Comparison of ENCODE assay signal across 1 cellular context in the genomic region with DNA sequence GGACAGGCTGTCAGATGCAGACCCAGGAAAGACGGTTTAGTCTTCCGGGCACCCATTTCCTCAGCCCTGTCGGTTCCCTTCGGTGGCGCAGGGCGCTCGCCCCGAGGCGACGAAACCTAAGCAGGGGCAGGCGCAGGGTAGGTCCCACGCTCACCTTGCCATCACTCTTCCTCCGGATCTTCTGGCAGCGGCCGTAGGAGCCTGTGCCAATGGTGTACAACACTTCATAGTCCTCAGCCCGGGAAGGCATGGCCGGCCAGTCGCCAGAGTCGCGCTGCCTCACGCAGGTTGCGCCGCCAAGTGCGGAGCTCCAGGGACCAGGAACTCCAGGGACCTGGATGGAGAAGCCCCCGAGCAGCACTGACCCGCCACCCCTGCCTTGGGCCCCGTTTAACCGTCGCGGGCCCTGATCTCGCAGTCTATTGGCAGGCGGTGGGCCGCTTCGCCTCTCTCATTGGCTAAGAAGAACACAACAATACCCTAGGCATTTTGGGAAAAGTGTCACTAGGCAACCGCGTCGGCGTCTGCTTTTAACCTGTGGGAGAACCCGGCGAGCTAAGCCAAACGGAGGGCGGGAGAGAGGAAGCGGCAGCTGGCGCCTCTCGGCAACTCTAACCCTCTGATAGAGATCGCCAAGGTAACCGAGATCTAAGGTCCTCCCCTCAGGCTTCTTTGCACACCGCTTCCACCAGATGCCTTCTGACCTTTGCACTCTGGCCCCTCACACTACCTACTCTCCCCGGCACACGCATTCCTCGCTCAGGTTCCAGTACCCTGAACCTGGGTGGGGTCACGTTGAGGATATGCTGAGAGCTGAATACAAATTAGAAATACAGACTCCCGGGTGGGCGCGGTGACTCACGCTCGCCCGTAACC.
TF ChIP-seq lines count a peak whose summit lies in the region.

TSS of gene NEK2 (minus strand) at position 392 of the 876 bp plus-strand sequence. CDS start at position 250, 142 bp downstream.

TF ChIP-seq in K562, 482 proteins besides CTCF, POLR2A, EP300 and RAD21 (continued from another document and continues in another):
- TF ChIP-seq, protein P1, sequence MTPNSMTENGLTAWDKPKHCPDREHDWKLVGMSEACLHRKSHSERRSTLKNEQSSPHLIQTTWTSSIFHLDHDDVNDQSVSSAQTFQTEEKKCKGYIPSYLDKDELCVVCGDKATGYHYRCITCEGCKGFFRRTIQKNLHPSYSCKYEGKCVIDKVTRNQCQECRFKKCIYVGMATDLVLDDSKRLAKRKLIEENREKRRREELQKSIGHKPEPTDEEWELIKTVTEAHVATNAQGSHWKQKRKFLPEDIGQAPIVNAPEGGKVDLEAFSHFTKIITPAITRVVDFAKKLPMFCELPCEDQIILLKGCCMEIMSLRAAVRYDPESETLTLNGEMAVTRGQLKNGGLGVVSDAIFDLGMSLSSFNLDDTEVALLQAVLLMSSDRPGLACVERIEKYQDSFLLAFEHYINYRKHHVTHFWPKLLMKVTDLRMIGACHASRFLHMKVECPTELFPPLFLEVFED (CRISPR knock-in tag; conservative IDR thresholded peaks at IDR 0.05), result no peak; the same call in 1 of the 2 replicates
- TF ChIP-seq ZBTB7A (IDR thresholded peaks at IDR 0.05; ENCODE audit: borderline replicate concordance, control insufficient read depth, low read depth, low read length), result peak; percentile 80
- TF ChIP-seq NCOA2 (IDR thresholded peaks at IDR 0.05; ENCODE audit: partially characterized antibody in 2 of 2), result no peak
- peak in 1 of 2 experiments; percentile 83; a peak in 1 of 4 replicates for TF ChIP-seq TEAD1 (CRISPR knock-in tag; IDR thresholded peaks at IDR 0.05)
- TF ChIP-seq SLC30A9 (CRISPR knock-in tag; IDR thresholded peaks at IDR 0.05), result no peak
- no peak for TF ChIP-seq KAT8 (IDR thresholded peaks at IDR 0.05; ENCODE audit: low read depth)
- TF ChIP-seq, protein P2, sequence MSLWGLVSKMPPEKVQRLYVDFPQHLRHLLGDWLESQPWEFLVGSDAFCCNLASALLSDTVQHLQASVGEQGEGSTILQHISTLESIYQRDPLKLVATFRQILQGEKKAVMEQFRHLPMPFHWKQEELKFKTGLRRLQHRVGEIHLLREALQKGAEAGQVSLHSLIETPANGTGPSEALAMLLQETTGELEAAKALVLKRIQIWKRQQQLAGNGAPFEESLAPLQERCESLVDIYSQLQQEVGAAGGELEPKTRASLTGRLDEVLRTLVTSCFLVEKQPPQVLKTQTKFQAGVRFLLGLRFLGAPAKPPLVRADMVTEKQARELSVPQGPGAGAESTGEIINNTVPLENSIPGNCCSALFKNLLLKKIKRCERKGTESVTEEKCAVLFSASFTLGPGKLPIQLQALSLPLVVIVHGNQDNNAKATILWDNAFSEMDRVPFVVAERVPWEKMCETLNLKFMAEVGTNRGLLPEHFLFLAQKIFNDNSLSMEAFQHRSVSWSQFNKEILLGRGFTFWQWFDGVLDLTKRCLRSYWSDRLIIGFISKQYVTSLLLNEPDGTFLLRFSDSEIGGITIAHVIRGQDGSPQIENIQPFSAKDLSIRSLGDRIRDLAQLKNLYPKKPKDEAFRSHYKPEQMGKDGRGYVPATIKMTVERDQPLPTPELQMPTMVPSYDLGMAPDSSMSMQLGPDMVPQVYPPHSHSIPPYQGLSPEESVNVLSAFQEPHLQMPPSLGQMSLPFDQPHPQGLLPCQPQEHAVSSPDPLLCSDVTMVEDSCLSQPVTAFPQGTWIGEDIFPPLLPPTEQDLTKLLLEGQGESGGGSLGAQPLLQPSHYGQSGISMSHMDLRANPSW (CRISPR knock-in tag; IDR thresholded peaks at IDR 0.05), result peak; percentile 68; the same call in 1 of the 2 replicates
- peak; percentile 92 for TF ChIP-seq TARDBP (IDR thresholded peaks at IDR 0.05)
- TF ChIP-seq NRF1 (conservative IDR thresholded peaks at IDR 0.05 in 1 of 2, IDR thresholded peaks at IDR 0.05 in 1 of 2), result peak; percentile 57 to 70
- TF ChIP-seq EHMT2 (IDR thresholded peaks at IDR 0.05), result no peak
- TF ChIP-seq ZC3H8 (IDR thresholded peaks at IDR 0.05), result no peak
- peak; percentile 18; the same call in 1 of the 2 replicates for TF ChIP-seq ZFP91 (CRISPR knock-in tag; IDR thresholded peaks at IDR 0.05)
- 0 out of 2 replicates have a peak, but pooled peaks have one; percentile 95 for TF ChIP-seq CCAR2 (IDR thresholded peaks at IDR 0.05; ENCODE audit: low read depth, low read length)
- TF ChIP-seq, protein P3, sequence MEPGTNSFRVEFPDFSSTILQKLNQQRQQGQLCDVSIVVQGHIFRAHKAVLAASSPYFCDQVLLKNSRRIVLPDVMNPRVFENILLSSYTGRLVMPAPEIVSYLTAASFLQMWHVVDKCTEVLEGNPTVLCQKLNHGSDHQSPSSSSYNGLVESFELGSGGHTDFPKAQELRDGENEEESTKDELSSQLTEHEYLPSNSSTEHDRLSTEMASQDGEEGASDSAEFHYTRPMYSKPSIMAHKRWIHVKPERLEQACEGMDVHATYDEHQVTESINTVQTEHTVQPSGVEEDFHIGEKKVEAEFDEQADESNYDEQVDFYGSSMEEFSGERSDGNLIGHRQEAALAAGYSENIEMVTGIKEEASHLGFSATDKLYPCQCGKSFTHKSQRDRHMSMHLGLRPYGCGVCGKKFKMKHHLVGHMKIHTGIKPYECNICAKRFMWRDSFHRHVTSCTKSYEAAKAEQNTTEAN (CRISPR knock-in tag; IDR thresholded peaks at IDR 0.05), result no peak
- no peak for TF ChIP-seq ZBTB9 (CRISPR knock-in tag; IDR thresholded peaks at IDR 0.05)
- TF ChIP-seq CCNT2 (IDR thresholded peaks at IDR 0.05; ENCODE audit: borderline replicate concordance, extremely low read depth, insufficient read length, low read depth, low read length), result peak; percentile 51
- TF ChIP-seq, protein P4, sequence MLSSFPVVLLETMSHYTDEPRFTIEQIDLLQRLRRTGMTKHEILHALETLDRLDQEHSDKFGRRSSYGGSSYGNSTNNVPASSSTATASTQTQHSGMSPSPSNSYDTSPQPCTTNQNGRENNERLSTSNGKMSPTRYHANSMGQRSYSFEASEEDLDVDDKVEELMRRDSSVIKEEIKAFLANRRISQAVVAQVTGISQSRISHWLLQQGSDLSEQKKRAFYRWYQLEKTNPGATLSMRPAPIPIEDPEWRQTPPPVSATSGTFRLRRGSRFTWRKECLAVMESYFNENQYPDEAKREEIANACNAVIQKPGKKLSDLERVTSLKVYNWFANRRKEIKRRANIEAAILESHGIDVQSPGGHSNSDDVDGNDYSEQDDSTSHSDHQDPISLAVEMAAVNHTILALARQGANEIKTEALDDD (IDR thresholded peaks at IDR 0.05), result peak; percentile 68; the same call in 1 of the 2 replicates
- no peak for TF ChIP-seq CREB5 (CRISPR knock-in tag; IDR thresholded peaks at IDR 0.05)
- TF ChIP-seq XRCC3 (IDR thresholded peaks at IDR 0.05), result no peak
- no peak for TF ChIP-seq PTRF (tag; IDR thresholded peaks at IDR 0.05)
- TF ChIP-seq ZNF79 (CRISPR knock-in tag; IDR thresholded peaks at IDR 0.05; ENCODE audit: low read depth), result no peak
- TF ChIP-seq KLF16 (IDR thresholded peaks at IDR 0.05), result no peak
- peak; percentile 89 for TF ChIP-seq C11orf30 (IDR thresholded peaks at IDR 0.05; ENCODE audit: low read depth)
- TF ChIP-seq, protein P5, sequence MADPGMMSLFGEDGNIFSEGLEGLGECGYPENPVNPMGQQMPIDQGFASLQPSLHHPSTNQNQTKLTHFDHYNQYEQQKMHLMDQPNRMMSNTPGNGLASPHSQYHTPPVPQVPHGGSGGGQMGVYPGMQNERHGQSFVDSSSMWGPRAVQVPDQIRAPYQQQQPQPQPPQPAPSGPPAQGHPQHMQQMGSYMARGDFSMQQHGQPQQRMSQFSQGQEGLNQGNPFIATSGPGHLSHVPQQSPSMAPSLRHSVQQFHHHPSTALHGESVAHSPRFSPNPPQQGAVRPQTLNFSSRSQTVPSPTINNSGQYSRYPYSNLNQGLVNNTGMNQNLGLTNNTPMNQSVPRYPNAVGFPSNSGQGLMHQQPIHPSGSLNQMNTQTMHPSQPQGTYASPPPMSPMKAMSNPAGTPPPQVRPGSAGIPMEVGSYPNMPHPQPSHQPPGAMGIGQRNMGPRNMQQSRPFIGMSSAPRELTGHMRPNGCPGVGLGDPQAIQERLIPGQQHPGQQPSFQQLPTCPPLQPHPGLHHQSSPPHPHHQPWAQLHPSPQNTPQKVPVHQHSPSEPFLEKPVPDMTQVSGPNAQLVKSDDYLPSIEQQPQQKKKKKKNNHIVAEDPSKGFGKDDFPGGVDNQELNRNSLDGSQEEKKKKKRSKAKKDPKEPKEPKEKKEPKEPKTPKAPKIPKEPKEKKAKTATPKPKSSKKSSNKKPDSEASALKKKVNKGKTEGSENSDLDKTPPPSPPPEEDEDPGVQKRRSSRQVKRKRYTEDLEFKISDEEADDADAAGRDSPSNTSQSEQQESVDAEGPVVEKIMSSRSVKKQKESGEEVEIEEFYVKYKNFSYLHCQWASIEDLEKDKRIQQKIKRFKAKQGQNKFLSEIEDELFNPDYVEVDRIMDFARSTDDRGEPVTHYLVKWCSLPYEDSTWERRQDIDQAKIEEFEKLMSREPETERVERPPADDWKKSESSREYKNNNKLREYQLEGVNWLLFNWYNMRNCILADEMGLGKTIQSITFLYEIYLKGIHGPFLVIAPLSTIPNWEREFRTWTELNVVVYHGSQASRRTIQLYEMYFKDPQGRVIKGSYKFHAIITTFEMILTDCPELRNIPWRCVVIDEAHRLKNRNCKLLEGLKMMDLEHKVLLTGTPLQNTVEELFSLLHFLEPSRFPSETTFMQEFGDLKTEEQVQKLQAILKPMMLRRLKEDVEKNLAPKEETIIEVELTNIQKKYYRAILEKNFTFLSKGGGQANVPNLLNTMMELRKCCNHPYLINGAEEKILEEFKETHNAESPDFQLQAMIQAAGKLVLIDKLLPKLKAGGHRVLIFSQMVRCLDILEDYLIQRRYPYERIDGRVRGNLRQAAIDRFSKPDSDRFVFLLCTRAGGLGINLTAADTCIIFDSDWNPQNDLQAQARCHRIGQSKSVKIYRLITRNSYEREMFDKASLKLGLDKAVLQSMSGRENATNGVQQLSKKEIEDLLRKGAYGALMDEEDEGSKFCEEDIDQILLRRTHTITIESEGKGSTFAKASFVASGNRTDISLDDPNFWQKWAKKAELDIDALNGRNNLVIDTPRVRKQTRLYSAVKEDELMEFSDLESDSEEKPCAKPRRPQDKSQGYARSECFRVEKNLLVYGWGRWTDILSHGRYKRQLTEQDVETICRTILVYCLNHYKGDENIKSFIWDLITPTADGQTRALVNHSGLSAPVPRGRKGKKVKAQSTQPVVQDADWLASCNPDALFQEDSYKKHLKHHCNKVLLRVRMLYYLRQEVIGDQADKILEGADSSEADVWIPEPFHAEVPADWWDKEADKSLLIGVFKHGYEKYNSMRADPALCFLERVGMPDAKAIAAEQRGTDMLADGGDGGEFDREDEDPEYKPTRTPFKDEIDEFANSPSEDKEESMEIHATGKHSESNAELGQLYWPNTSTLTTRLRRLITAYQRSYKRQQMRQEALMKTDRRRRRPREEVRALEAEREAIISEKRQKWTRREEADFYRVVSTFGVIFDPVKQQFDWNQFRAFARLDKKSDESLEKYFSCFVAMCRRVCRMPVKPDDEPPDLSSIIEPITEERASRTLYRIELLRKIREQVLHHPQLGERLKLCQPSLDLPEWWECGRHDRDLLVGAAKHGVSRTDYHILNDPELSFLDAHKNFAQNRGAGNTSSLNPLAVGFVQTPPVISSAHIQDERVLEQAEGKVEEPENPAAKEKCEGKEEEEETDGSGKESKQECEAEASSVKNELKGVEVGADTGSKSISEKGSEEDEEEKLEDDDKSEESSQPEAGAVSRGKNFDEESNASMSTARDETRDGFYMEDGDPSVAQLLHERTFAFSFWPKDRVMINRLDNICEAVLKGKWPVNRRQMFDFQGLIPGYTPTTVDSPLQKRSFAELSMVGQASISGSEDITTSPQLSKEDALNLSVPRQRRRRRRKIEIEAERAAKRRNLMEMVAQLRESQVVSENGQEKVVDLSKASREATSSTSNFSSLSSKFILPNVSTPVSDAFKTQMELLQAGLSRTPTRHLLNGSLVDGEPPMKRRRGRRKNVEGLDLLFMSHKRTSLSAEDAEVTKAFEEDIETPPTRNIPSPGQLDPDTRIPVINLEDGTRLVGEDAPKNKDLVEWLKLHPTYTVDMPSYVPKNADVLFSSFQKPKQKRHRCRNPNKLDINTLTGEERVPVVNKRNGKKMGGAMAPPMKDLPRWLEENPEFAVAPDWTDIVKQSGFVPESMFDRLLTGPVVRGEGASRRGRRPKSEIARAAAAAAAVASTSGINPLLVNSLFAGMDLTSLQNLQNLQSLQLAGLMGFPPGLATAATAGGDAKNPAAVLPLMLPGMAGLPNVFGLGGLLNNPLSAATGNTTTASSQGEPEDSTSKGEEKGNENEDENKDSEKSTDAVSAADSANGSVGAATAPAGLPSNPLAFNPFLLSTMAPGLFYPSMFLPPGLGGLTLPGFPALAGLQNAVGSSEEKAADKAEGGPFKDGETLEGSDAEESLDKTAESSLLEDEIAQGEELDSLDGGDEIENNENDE (IDR thresholded peaks at IDR 0.05; ENCODE audit: low read depth, low read length), result no peak
- no peak for TF ChIP-seq ZNF583 (CRISPR knock-in tag; IDR thresholded peaks at IDR 0.05)
- peak; percentile 77 for TF ChIP-seq JUNB (CRISPR knock-in tag; conservative IDR thresholded peaks at IDR 0.05)
- no peak for TF ChIP-seq BRF1 (IDR thresholded peaks at IDR 0.05; ENCODE audit: borderline replicate concordance, extremely low read depth, insufficient read length)
- no peak for TF ChIP-seq ZNF717 (CRISPR knock-in tag; IDR thresholded peaks at IDR 0.05)
- no peak for TF ChIP-seq RAD51 (IDR thresholded peaks at IDR 0.05; ENCODE audit: borderline replicate concordance, low read depth)
- TF ChIP-seq RCOR1 (IDR thresholded peaks at IDR 0.05; ENCODE audit: borderline replicate concordance in 1 of 2, low read depth in 2 of 2, low read length in 2 of 2), result peak in 1 of 2 experiments; percentile 71; a peak in 1 of 4 replicates
